ENCODE assay signal across 1 cellular context in the genomic region with DNA sequence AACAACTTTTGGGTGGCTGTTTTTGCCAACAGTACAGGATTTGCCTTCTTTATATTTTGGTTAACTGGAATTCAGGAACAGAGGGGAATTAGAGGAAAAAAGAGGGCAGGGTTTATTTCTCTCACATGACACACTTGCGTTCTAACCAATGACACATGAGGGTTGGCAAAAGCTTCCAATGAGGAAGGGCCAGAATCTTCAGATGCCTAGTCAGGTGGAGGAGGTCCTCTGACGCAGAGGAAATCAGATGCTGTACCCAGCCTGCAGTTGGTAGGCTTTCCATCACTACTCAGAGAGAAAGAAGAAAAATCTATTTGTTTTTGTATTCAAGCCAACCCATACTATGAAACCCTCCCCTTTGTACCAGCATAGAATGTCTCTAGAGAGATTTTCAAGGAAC.
TF ChIP-seq lines count a peak whose summit lies in the region.

No MANE protein-coding gene starts in this region.

TF ChIP-seq in GM23338, 12 proteins besides CTCF, POLR2A, EP300 and RAD21 (continued from another document):
- TF ChIP-seq, protein P1, sequence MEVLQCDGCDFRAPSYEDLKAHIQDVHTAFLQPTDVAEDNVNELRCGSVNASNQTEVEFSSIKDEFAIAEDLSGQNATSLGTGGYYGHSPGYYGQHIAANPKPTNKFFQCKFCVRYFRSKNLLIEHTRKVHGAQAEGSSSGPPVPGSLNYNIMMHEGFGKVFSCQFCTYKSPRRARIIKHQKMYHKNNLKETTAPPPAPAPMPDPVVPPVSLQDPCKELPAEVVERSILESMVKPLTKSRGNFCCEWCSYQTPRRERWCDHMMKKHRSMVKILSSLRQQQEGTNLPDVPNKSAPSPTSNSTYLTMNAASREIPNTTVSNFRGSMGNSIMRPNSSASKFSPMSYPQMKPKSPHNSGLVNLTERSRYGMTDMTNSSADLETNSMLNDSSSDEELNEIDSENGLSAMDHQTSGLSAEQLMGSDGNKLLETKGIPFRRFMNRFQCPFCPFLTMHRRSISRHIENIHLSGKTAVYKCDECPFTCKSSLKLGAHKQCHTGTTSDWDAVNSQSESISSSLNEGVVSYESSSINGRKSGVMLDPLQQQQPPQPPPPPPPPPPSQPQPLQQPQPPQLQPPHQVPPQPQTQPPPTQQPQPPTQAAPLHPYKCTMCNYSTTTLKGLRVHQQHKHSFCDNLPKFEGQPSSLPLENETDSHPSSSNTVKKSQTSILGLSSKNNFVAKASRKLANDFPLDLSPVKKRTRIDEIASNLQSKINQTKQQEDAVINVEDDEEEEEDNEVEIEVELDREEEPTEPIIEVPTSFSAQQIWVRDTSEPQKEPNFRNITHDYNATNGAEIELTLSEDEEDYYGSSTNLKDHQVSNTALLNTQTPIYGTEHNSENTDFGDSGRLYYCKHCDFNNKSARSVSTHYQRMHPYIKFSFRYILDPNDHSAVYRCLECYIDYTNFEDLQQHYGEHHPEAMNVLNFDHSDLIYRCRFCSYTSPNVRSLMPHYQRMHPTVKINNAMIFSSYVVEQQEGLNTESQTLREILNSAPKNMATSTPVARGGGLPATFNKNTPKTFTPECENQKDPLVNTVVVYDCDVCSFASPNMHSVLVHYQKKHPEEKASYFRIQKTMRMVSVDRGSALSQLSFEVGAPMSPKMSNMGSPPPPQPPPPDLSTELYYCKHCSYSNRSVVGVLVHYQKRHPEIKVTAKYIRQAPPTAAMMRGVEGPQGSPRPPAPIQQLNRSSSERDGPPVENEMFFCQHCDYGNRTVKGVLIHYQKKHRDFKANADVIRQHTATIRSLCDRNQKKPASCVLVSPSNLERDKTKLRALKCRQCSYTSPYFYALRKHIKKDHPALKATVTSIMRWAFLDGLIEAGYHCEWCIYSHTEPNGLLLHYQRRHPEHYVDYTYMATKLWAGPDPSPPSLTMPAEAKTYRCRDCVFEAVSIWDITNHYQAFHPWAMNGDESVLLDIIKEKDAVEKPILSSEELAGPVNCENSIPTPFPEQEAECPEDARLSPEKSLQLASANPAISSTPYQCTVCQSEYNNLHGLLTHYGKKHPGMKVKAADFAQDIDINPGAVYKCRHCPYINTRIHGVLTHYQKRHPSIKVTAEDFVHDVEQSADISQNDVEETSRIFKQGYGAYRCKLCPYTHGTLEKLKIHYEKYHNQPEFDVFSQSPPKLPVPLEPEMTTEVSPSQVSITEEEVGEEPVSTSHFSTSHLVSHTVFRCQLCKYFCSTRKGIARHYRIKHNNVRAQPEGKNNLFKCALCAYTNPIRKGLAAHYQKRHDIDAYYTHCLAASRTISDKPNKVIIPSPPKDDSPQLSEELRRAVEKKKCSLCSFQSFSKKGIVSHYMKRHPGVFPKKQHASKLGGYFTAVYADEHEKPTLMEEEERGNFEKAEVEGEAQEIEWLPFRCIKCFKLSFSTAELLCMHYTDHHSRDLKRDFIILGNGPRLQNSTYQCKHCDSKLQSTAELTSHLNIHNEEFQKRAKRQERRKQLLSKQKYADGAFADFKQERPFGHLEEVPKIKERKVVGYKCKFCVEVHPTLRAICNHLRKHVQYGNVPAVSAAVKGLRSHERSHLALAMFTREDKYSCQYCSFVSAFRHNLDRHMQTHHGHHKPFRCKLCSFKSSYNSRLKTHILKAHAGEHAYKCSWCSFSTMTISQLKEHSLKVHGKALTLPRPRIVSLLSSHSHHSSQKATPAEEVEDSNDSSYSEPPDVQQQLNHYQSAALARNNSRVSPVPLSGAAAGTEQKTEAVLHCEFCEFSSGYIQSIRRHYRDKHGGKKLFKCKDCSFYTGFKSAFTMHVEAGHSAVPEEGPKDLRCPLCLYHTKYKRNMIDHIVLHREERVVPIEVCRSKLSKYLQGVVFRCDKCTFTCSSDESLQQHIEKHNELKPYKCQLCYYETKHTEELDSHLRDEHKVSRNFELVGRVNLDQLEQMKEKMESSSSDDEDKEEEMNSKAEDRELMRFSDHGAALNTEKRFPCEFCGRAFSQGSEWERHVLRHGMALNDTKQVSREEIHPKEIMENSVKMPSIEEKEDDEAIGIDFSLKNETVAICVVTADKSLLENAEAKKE (CRISPR knock-in tag; IDR thresholded peaks at IDR 0.05), result no peak
- no peak for TF ChIP-seq ZNF331 (CRISPR knock-in tag; IDR thresholded peaks at IDR 0.05; ENCODE audit: low read depth)
- TF ChIP-seq EZH2phosphoT487 (IDR thresholded peaks at IDR 0.05; ENCODE audit: unreplicated experiment), result no peak
- TF ChIP-seq POLR2AphosphoS5 (IDR thresholded peaks at IDR 0.05; ENCODE audit: low read depth), result no peak
- TF ChIP-seq JUNB (IDR thresholded peaks at IDR 0.05; ENCODE audit: unreplicated experiment), result no peak
- TF ChIP-seq, protein P2, sequence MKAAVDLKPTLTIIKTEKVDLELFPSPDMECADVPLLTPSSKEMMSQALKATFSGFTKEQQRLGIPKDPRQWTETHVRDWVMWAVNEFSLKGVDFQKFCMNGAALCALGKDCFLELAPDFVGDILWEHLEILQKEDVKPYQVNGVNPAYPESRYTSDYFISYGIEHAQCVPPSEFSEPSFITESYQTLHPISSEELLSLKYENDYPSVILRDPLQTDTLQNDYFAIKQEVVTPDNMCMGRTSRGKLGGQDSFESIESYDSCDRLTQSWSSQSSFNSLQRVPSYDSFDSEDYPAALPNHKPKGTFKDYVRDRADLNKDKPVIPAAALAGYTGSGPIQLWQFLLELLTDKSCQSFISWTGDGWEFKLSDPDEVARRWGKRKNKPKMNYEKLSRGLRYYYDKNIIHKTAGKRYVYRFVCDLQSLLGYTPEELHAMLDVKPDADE (IDR thresholded peaks at IDR 0.05), result no peak
- TF ChIP-seq NANOG (IDR thresholded peaks at IDR 0.05; ENCODE audit: borderline replicate concordance), result no peak
- no peak for TF ChIP-seq EZH2 (IDR thresholded peaks at IDR 0.05; ENCODE audit: low read depth, unreplicated experiment)
